Comparison of ENCODE assay signal across 16 cellular contexts in the genomic region with DNA sequence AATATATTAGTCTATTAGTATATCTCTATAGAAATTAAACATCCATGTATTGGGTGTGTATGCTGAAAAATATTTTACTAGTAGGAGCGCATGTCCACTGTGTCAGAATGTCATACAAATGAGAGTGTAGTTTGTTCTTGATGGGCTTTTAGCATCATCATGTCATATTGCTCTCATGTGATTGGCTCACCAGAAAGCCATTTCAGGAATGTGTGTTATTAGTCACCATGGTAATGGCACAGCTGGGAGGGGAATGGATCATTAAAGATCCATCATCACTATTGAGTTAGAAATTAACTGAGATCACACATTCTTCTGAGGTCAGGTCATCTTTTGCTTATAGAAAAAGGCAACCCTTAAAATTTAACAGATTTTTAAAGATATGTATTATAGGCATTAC.
DNase-seq lines count a peak whose midpoint lies in the region; ATAC-seq and TF ChIP-seq lines count a peak whose summit lies in the region.
"Had no signal": no experiment of that assay in that cellular context is flagged by ENCODE, and none has a peak within 500 bp of the region (broad histone marks: within the 10 kb centered on the region; RNA-seq: fewer than 3 reads in every experiment).

No MANE protein-coding gene starts in this region.

- CTCF ChIA-PET in CD4-positive, alpha-beta T cell (lab: Charles Lee): interaction anchor here (1.4 kb wide), 1 partner anchor 26 kb away, joined by 3 read pairs; no protein-coding TSS in a partner anchor

- TF ChIP-seq CTCF in CD4-positive, alpha-beta T cell (IDR thresholded peaks at IDR 0.05): no peak

- no peaks in the 10 kb centered on the region for H3K4me1 Mint-ChIP-seq in CD4-positive, alpha-beta T cell (ENCODE audit: low read depth)
- H3K4me1 Mint-ChIP-seq: B cell; stimulated activated memory B cell treated with anti-CD40 and anti-IgM and Interleukin-4, amounts not matched to agents 10 μg/mL and 1 μg/mL and 100 μg/mL, for 72 hours had no signal

- H3K36me3 Mint-ChIP-seq in CD4-positive, alpha-beta T cell (ENCODE audit: low read depth): no peaks in the 10 kb centered on the region

- no peaks in the 10 kb centered on the region for H3K9me3 Mint-ChIP-seq in CD4-positive, alpha-beta T cell
- H3K9me3 Mint-ChIP-seq: stimulated activated memory B cell treated with anti-CD40 and anti-IgM and Interleukin-4, amounts not matched to agents 10 μg/mL and 1 μg/mL and 100 μg/mL, for 72 hours; T-helper 1 cell treated with Interleukin-12 subunit alpha and Interleukin-12 subunit beta and Interleukin-4 antibody, amounts not matched to agents 30 μg/mL and 1 μg/mL, for 36 hours had no signal

- H3K9me3 ChIP-seq in CD4-positive, alpha-beta T cell (ENCODE audit: control insufficient read depth, low read length): no peaks in the 10 kb centered on the region
- H3K9me3 ChIP-seq: right atrium auricular region, upper lobe of right lung had no signal

- POLR2A ChIA-PET in CD4-positive, alpha-beta T cell (lab: Charles Lee): no interaction called here

- H3K4me3 Mint-ChIP-seq in CD4-positive, alpha-beta T cell: no peak overlapping the region
- H3K4me3 Mint-ChIP-seq: activated CD4-positive, alpha-beta T cell treated with anti-CD3 and anti-CD28 coated beads for 36 hours; B cell; stimulated activated memory B cell treated with anti-CD40 and anti-IgM and Interleukin-4, amounts not matched to agents 10 μg/mL and 1 μg/mL and 100 μg/mL, for 72 hours; T-helper 1 cell treated with Interleukin-12 subunit alpha and Interleukin-12 subunit beta and Interleukin-4 antibody, amounts not matched to agents 30 μg/mL and 1 μg/mL, for 36 hours had no signal

- in situ Hi-C loops in ACHN (cut with HindIII; ENCODE audit: low pct_ligation_motif_present, low pct_unique_long_range_greater_than_20kb, low sequenced_read_pairs): no loop called here

- no peaks in the 10 kb centered on the region for H3K27me3 ChIP-seq in CD4-positive, alpha-beta T cell (ENCODE audit: control insufficient read depth, insufficient read depth, low read length)
- H3K27me3 ChIP-seq: right atrium auricular region, upper lobe of right lung had no signal

- ATAC-seq in left cardiac atrium: no peak
- no peak for ATAC-seq in CD4-positive, alpha-beta T cell (ENCODE audit: poor library complexity)
- ATAC-seq: activated CD4-positive, alpha-beta T cell treated with anti-CD3 and anti-CD28 coated beads for 36 hours; stimulated activated memory B cell treated with anti-CD40 and anti-IgM and Interleukin-4, amounts not matched to agents 10 μg/mL and 1 μg/mL and 100 μg/mL, for 72 hours; upper lobe of right lung had no signal

- no peak overlapping the region for H3K27ac Mint-ChIP-seq in CD4-positive, alpha-beta T cell
- H3K27ac Mint-ChIP-seq: activated CD4-positive, alpha-beta T cell treated with anti-CD3 and anti-CD28 coated beads for 36 hours; B cell; stimulated activated memory B cell treated with anti-CD40 and anti-IgM and Interleukin-4, amounts not matched to agents 10 μg/mL and 1 μg/mL and 100 μg/mL, for 72 hours; T-helper 1 cell treated with Interleukin-12 subunit alpha and Interleukin-12 subunit beta and Interleukin-4 antibody, amounts not matched to agents 30 μg/mL and 1 μg/mL, for 36 hours had no signal

- DNase-seq in ACHN (peak; percentile 87), HS-5 (ENCODE audit: low read depth) (peak; percentile 63), amniotic epithelial cell (ENCODE audit: low read depth) (peak; percentile 7), iPS-NIHi11 (ENCODE audit: low spot score) (peak; percentile 4), left cardiac atrium (no peak), MV-4-11 (lab: John Stamatoyannopoulos, UW) (no peak), DMS79 treated with DMSO at 0.1 percent for 48 hours (lab: John Stamatoyannopoulos, UW) (no peak)
- DNase-seq in CD4-positive, alpha-beta T cell: no peak
- DNase-seq: activated CD4-positive, alpha-beta T cell treated with anti-CD3 and anti-CD28 coated beads for 36 hours; H7; stimulated activated CD4-positive, alpha-beta T cell treated with anti-CD3 and anti-CD28 coated beads, Interleukin-4, amount 100 ng/mL, for 24 hours; upper lobe of right lung had no signal

- H3K27me3 Mint-ChIP-seq in CD4-positive, alpha-beta T cell: no peaks in the 10 kb centered on the region
- H3K27me3 Mint-ChIP-seq: activated CD4-positive, alpha-beta T cell treated with anti-CD3 and anti-CD28 coated beads for 36 hours; B cell; stimulated activated memory B cell treated with anti-CD40 and anti-IgM and Interleukin-4, amounts not matched to agents 10 μg/mL and 1 μg/mL and 100 μg/mL, for 72 hours had no signal

- no peak overlapping the region for H3K27ac ChIP-seq in CD4-positive, alpha-beta T cell (ENCODE audit: low read depth, low read length)
- H3K27ac ChIP-seq: right atrium auricular region, upper lobe of right lung had no signal

- intact Hi-C loops in left cardiac atrium (cut with DNase I): no loop called here
- intact Hi-C loops in CD4-positive, alpha-beta T cell (cut with DNase I, micrococcal nuclease): no loop called here

Comparison
In these comparisons a context has a peak if more than half of its experiments do, and no peak if none do; other contexts are left out.
1. DNase-seq: peak in ACHN (single experiment), HS-5 (single experiment), amniotic epithelial cell (single experiment) and iPS-NIHi11 (single experiment); none in left cardiac atrium (single experiment), MV-4-11 (single experiment), CD4-positive, alpha-beta T cell (0 of 10) and DMS79 treated with DMSO at 0.1 percent for 48 hours (single experiment).